In genomic region chr10:3472705-3473078, GRCh38 we compare ENCODE assay signal across 7 cellular contexts.
A peak's percentile ranks its signal among the peaks of the same experiment; 100 is the strongest.
DNase-seq lines count a peak whose midpoint lies in the region; ATAC-seq lines count a peak whose summit lies in the region.

No MANE protein-coding gene starts in this region.

- H3K27ac Mint-ChIP-seq in activated naive CD8-positive, alpha-beta T cell, result no peak overlapping the region
- H3K27ac Mint-ChIP-seq in stimulated activated naive B cell treated with anti-CD40 and anti-IgM and Interleukin-4, amounts not matched to agents 10 μg/mL and 1 μg/mL and 100 μg/mL, for 72 hours, result peak overlapping the region; percentile 88

- 42% methylated on average over 5 of the region's 5 CpGs for WGBS in right cardiac atrium

- H3K9me3 Mint-ChIP-seq in activated naive CD8-positive, alpha-beta T cell (ENCODE audit: low read depth), result no peaks in the 10 kb centered on the region
- no peaks in the 10 kb centered on the region for H3K9me3 Mint-ChIP-seq in stimulated activated naive B cell treated with anti-CD40 and anti-IgM and Interleukin-4, amounts not matched to agents 10 μg/mL and 1 μg/mL and 100 μg/mL, for 72 hours

- intact Hi-C loops in right cardiac atrium (cut with DNase I), result no loop called here

- no peaks in the 10 kb centered on the region for H3K9me3 ChIP-seq in right cardiac atrium (ENCODE audit: control insufficient read depth, low read length)
- H3K9me3 ChIP-seq in MG63, result no peaks in the 10 kb centered on the region

- DNase-seq in HCEC 1CT (peak; percentile 84), right cardiac atrium (no peak), NCI-H1105 treated with DMSO at 0.1 percent for 48 hours (lab: John Stamatoyannopoulos, UW) (no peak), NK-92 (lab: John Stamatoyannopoulos, UW; ENCODE audit: unreplicated experiment) (no peak), MG63 (no peak)
- no peak for DNase-seq in stimulated activated naive B cell treated with anti-CD40 and anti-IgM and Interleukin-4, amounts not matched to agents 10 μg/mL and 1 μg/mL and 100 μg/mL, for 72 hours

- H3K27me3 ChIP-seq in right cardiac atrium (ENCODE audit: control insufficient read depth, insufficient read depth) (no peaks in the 10 kb centered on the region), MG63 (no peaks in the 10 kb centered on the region)

- no peaks in the 10 kb centered on the region for H3K36me3 Mint-ChIP-seq in activated naive CD8-positive, alpha-beta T cell
- H3K36me3 Mint-ChIP-seq in stimulated activated naive B cell treated with anti-CD40 and anti-IgM and Interleukin-4, amounts not matched to agents 10 μg/mL and 1 μg/mL and 100 μg/mL, for 72 hours, result peaks cover 0 to 3% of the 10 kb centered on the region in 2 donors

- peak overlapping the region; percentile 26 for H3K4me3 ChIP-seq in right cardiac atrium (ENCODE audit: low read length)
- no peak overlapping the region for H3K4me3 ChIP-seq in MG63

- peaks cover 8% of the 10 kb centered on the region for H3K4me1 ChIP-seq in right cardiac atrium (ENCODE audit: control insufficient read depth, insufficient read depth, low read length)

- H3K27ac ChIP-seq in right cardiac atrium (ENCODE audit: low read length), result no peak overlapping the region

- H3K27me3 Mint-ChIP-seq in activated naive CD8-positive, alpha-beta T cell, result peaks cover 7% of the 10 kb centered on the region
- no peaks in the 10 kb centered on the region for H3K27me3 Mint-ChIP-seq in stimulated activated naive B cell treated with anti-CD40 and anti-IgM and Interleukin-4, amounts not matched to agents 10 μg/mL and 1 μg/mL and 100 μg/mL, for 72 hours

- H3K4me3 Mint-ChIP-seq in activated naive CD8-positive, alpha-beta T cell, result peak overlapping the region; percentile 82
- peak overlapping the region; percentile 74 to 77 for H3K4me3 Mint-ChIP-seq in stimulated activated naive B cell treated with anti-CD40 and anti-IgM and Interleukin-4, amounts not matched to agents 10 μg/mL and 1 μg/mL and 100 μg/mL, for 72 hours

- no peaks in the 10 kb centered on the region for H3K36me3 ChIP-seq in MG63

- peak; percentile 30 to 47 for ATAC-seq in right cardiac atrium
- ATAC-seq in stimulated activated naive B cell treated with anti-CD40 and anti-IgM and Interleukin-4, amounts not matched to agents 10 μg/mL and 1 μg/mL and 100 μg/mL, for 72 hours (replicated peaks), result peak; percentile 17 to 36

- H3K4me1 Mint-ChIP-seq in activated naive CD8-positive, alpha-beta T cell (ENCODE audit: low read depth), result peaks cover 31% of the 10 kb centered on the region
- peaks cover 34 to 53% of the 10 kb centered on the region in 2 donors for H3K4me1 Mint-ChIP-seq in stimulated activated naive B cell treated with anti-CD40 and anti-IgM and Interleukin-4, amounts not matched to agents 10 μg/mL and 1 μg/mL and 100 μg/mL, for 72 hours
